Comparison of ENCODE assay signal across 25 cellular contexts in genomic region chr4:6302869-6303268, GRCh38.
"Had no signal": no experiment of that assay in that cellular context is flagged by ENCODE, and none has a peak within 500 bp of the region (broad histone marks: within the 10 kb centered on the region; RNA-seq: fewer than 3 reads in every experiment).

No MANE protein-coding gene starts in this region.

- H3K4me3 ChIP-seq: coronary artery, dorsolateral prefrontal cortex, esophagus squamous epithelium, gastrocnemius medialis, heart right ventricle, left lung, lower lobe of right lung, mucosa of descending colon had no signal

- H3K9me3 ChIP-seq: esophagus squamous epithelium, gastrocnemius medialis, heart right ventricle, left lung, lower lobe of right lung, mucosa of descending colon had no signal

- H3K27me3 ChIP-seq: dorsolateral prefrontal cortex, gastrocnemius medialis had no signal

- H3K9me3 Mint-ChIP-seq: mesothelial cell of epicardium; naive thymus-derived CD8-positive, alpha-beta T cell had no signal

- ATAC-seq: esophagus mucosa; gastrocnemius medialis; heart right ventricle; left cardiac atrium; left lung; left ventricle myocardium superior; lower lobe of right lung; mucosa of descending colon; naive thymus-derived CD8-positive, alpha-beta T cell had no signal

- H3K27ac Mint-ChIP-seq: mesothelial cell of epicardium, naive B cell had no signal

- DNase-seq: dermis blood vessel endothelial cell; effector CD4-positive, alpha-beta T cell; effector memory CD4-positive, alpha-beta T cell; erythroblast; esophagus squamous epithelium; foreskin fibroblast; foreskin melanocyte; gastrocnemius medialis; glutamatergic neuron; head of caudate nucleus; heart right ventricle; hippocampal formation; left cardiac atrium; left ventricle myocardium superior; lower lobe of right lung; mesenchymal stem cell; mucosa of descending colon; naive B cell; naive thymus-derived CD8-positive, alpha-beta T cell had no signal

- H3K4me3 Mint-ChIP-seq: mesothelial cell of epicardium, naive B cell had no signal

- H3K4me1 Mint-ChIP-seq: mesothelial cell of epicardium had no signal

- H3K4me1 ChIP-seq: gastrocnemius medialis, heart right ventricle, left lung, lower lobe of right lung had no signal

- H3K27ac ChIP-seq: coronary artery, epithelial cell of prostate, esophagus squamous epithelium, gastrocnemius medialis, heart right ventricle, left lung, lower lobe of right lung had no signal
